19 cellular contexts compared by ENCODE assay signal in genomic region chr7:112101083-112101846, GRCh38.
"Had no signal": no experiment of that assay in that cellular context is flagged by ENCODE, and none has a peak within 500 bp of the region (broad histone marks: within the 10 kb centered on the region; RNA-seq: fewer than 3 reads in every experiment).

No MANE protein-coding gene starts in this region.

- H3K4me3 Mint-ChIP-seq: activated naive CD4-positive, alpha-beta T cell treated with anti-CD3 and anti-CD28 coated beads, Interleukin-2, amount 50 U/mL, for 24 hours; nephron had no signal

- H3K27ac ChIP-seq: epithelial cell of prostate, lower lobe of right lung, right atrium auricular region, skin epidermis, stomach, upper lobe of right lung, WERI-Rb-1 had no signal

- H3K4me1 Mint-ChIP-seq: activated naive CD4-positive, alpha-beta T cell treated with anti-CD3 and anti-CD28 coated beads, Interleukin-2, amount 50 U/mL, for 24 hours; nephron had no signal

- H3K27ac Mint-ChIP-seq: activated naive CD4-positive, alpha-beta T cell treated with anti-CD3 and anti-CD28 coated beads, Interleukin-2, amount 50 U/mL, for 24 hours had no signal

- H3K9me3 Mint-ChIP-seq: activated naive CD4-positive, alpha-beta T cell treated with anti-CD3 and anti-CD28 coated beads, Interleukin-2, amount 50 U/mL, for 24 hours; nephron had no signal

- ATAC-seq: left cardiac atrium, lower lobe of right lung, upper lobe of right lung had no signal

- DNase-seq: activated CD4-positive, alpha-beta T cell treated with anti-CD3 and anti-CD28 coated beads for 1 hour; activated CD4-positive, alpha-beta T cell treated with anti-CD3 and anti-CD28 coated beads, Interleukin-2, amount 50 U/mL, for 48 hours; activated gamma-delta T cell; dorsolateral prefrontal cortex; foreskin fibroblast; hippocampal formation; left cardiac atrium; lower lobe of right lung; nucleus accumbens; stimulated activated CD4-positive, alpha-beta T cell treated with anti-CD3 and anti-CD28 coated beads, Interleukin-15, amount 100 ng/mL, for 24 hours; stimulated activated CD4-positive, alpha-beta T cell treated with anti-CD3 and anti-CD28 coated beads, Interleukin-2, amount 100 ng/mL, for 48 hours; stomach; upper lobe of right lung; WERI-Rb-1 had no signal

- H3K36me3 Mint-ChIP-seq: activated naive CD4-positive, alpha-beta T cell treated with anti-CD3 and anti-CD28 coated beads, Interleukin-2, amount 50 U/mL, for 24 hours had no signal
